1 cellular context compared by ENCODE assay signal in genomic region chr7:16089801-16090200, GRCh38.
TF ChIP-seq lines count a peak whose summit lies in the region.

No MANE protein-coding gene starts in this region.

TF ChIP-seq in HCT116, 20 proteins besides CTCF, POLR2A, EP300 and RAD21:
- TF ChIP-seq, protein P1, sequence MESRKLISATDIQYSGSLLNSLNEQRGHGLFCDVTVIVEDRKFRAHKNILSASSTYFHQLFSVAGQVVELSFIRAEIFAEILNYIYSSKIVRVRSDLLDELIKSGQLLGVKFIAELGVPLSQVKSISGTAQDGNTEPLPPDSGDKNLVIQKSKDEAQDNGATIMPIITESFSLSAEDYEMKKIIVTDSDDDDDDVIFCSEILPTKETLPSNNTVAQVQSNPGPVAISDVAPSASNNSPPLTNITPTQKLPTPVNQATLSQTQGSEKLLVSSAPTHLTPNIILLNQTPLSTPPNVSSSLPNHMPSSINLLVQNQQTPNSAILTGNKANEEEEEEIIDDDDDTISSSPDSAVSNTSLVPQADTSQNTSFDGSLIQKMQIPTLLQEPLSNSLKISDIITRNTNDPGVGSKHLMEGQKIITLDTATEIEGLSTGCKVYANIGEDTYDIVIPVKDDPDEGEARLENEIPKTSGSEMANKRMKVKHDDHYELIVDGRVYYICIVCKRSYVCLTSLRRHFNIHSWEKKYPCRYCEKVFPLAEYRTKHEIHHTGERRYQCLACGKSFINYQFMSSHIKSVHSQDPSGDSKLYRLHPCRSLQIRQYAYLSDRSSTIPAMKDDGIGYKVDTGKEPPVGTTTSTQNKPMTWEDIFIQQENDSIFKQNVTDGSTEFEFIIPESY (IDR thresholded peaks at IDR 0.05; ENCODE audit: extremely low read depth, insufficient replicate concordance, low read length), result no peak
- TF ChIP-seq ELF1 (IDR thresholded peaks at IDR 0.05; ENCODE audit: borderline replicate concordance, low read depth) (no peak), SRF (IDR thresholded peaks at IDR 0.05; ENCODE audit: low read depth) (no peak), POLR2AphosphoS5 (IDR thresholded peaks at IDR 0.05; ENCODE audit: low read depth, low read length) (no peak), FOSL1 (IDR thresholded peaks at IDR 0.05; ENCODE audit: low read depth) (no peak), CBX3 (IDR thresholded peaks at IDR 0.05; ENCODE audit: low read depth) (no peak), EZH2phosphoT487 (IDR thresholded peaks at IDR 0.05; ENCODE audit: borderline replicate concordance) (no peak), JUND (IDR thresholded peaks at IDR 0.05) (no peak), EZH2 (IDR thresholded peaks at IDR 0.05) (no peak), TCF7L2 (IDR thresholded peaks at IDR 0.05; ENCODE audit: borderline replicate concordance, extremely low read depth, insufficient read depth, insufficient read length) (no peak)
- TF ChIP-seq, protein P2, sequence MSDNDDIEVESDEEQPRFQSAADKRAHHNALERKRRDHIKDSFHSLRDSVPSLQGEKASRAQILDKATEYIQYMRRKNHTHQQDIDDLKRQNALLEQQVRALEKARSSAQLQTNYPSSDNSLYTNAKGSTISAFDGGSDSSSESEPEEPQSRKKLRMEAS (IDR thresholded peaks at IDR 0.05), result no peak
TF ChIP-seq in HCT116: peak in this region for 0.
